Comparison of ENCODE assay signal across 14 cellular contexts in genomic region chr5:42944989-42945388, GRCh38.
DNase-seq lines count a peak whose midpoint lies in the region; ATAC-seq, FAIRE-seq and TF ChIP-seq lines count a peak whose summit lies in the region.
"Had no signal": no experiment of that assay in that cellular context is flagged by ENCODE, and none has a peak within 500 bp of the region (broad histone marks: within the 10 kb centered on the region; RNA-seq: fewer than 3 reads in every experiment).

No MANE protein-coding gene starts in this region.

- H3K27me3 Mint-ChIP-seq in neural progenitor cell (ENCODE audit: insufficient read depth, low read depth) = peaks cover 16% of the 10 kb centered on the region

- no peak for TF ChIP-seq EP300 in H1 (IDR thresholded peaks at IDR 0.05; ENCODE audit: borderline replicate concordance in 1 of 2, low read depth in 2 of 2, low read length in 2 of 2)

- H2AK5ac ChIP-seq in H1 (ENCODE audit: low read depth, low read length) = no peak overlapping the region

- H3K4ac ChIP-seq in H1 (replicated peaks; ENCODE audit: insufficient read length, low read depth, low read length) = no peak overlapping the region

- 100% methylated on average over 5 of the region's 5 CpGs; no CpG with 5 or more reads in 1 of the 2 experiments for WGBS in H1 (ENCODE audit: extremely low coverage in 1 of 2, insufficient coverage in 1 of 2, insufficient read length in 1 of 2, insufficient replicate concordance in 2 of 2, low coverage in 1 of 2, low lambda C conversion rate in 2 of 2, missing lambda C conversion rate in 1 of 2), 2 experiments

- peaks cover 3% of the 10 kb centered on the region for H3K4me1 Mint-ChIP-seq in neural progenitor cell

- CTCF ChIA-PET in PC-3 (lab: Charles Lee) (no interaction called here), H1 (lab: Charles Lee; ENCODE audit: partially characterized antibody) (no interaction called here), HEK293T (lab: Yijun Ruan, JAX) (no interaction called here)

- POLR2A ChIA-PET in PC-3 (lab: Charles Lee; ENCODE audit: unreplicated experiment) (no interaction called here), H1 (lab: Charles Lee; ENCODE audit: partially characterized antibody) (no interaction called here), HEK293T (lab: Yijun Ruan, JAX) (no interaction called here)

- H3K27ac ChIP-seq in PC-3 (ENCODE audit: low read length) = peak overlapping the region; percentile 55
- H3K27ac ChIP-seq in H1 (ENCODE audit: low read depth, low read length) = no peak overlapping the region
- no peak overlapping the region for H3K27ac ChIP-seq in neural progenitor cell
- H3K27ac ChIP-seq: esophagus muscularis mucosa, KMS-11 had no signal

- TF ChIP-seq CTCF in PC-3 (conservative IDR thresholded peaks at IDR 0.05; ENCODE audit: low read depth, low read length) (no peak), H1 (IDR thresholded peaks at IDR 0.05; ENCODE audit: control extremely low read depth in 1 of 3, insufficient read depth in 1 of 3, low read depth in 1 of 3, low read length in 3 of 3) (no peak), neural progenitor cell (IDR thresholded peaks at IDR 0.05) (no peak)

- H3K36me3 Mint-ChIP-seq in neural progenitor cell = no peaks in the 10 kb centered on the region

- no peak overlapping the region for H3K23ac ChIP-seq in H1 (ENCODE audit: insufficient read length)

- no peak for TF ChIP-seq RAD21 in H1 (IDR thresholded peaks at IDR 0.05 in 1 of 2, conservative IDR thresholded peaks at IDR 0.05 in 1 of 2; ENCODE audit: low read depth in 2 of 2, low read length in 2 of 2)

- intact Hi-C loops in PC-3 (cut with micrococcal nuclease) = loop anchor here (1.0 kb wide), 1 partner anchor 33 kb away; no protein-coding TSS in a partner anchor

- H3K9me3 Mint-ChIP-seq in neural progenitor cell = peaks cover 3% of the 10 kb centered on the region
- H3K9me3 Mint-ChIP-seq: activated naive CD4-positive, alpha-beta T cell treated with anti-CD3 and anti-CD28 coated beads, Interleukin-2, amount 10 ng/mL, durations not matched to agents 7 days and 5 days had no signal

- H3K36me3 ChIP-seq in PC-3 (ENCODE audit: low read depth, low read length) = no peaks in the 10 kb centered on the region
- no peaks in the 10 kb centered on the region for H3K36me3 ChIP-seq in H1 (ENCODE audit: control insufficient read depth in 2 of 4, insufficient read depth in 4 of 4, low read length in 3 of 4)
- no peaks in the 10 kb centered on the region for H3K36me3 ChIP-seq in neural progenitor cell
- H3K36me3 ChIP-seq: esophagus muscularis mucosa had no signal

- H3K4me2 ChIP-seq in PC-3 (ENCODE audit: low read length) (peak overlapping the region; percentile 52), H1 (ENCODE audit: insufficient read depth in 1 of 2, low read depth in 2 of 2, low read length in 2 of 2) (no peak overlapping the region), neural progenitor cell (no peak overlapping the region)
- H3K4me2 ChIP-seq: KMS-11 had no signal

- no peaks in the 10 kb centered on the region for H3K9me2 ChIP-seq in PC-3 (replicated peaks; ENCODE audit: low read length)

- H3F3A ChIP-seq in PC-3 (ENCODE audit: low read length, unreplicated experiment) (peaks cover 9% of the 10 kb centered on the region), neural progenitor cell (ENCODE audit: low read depth) (no peaks in the 10 kb centered on the region)

- H3K18ac ChIP-seq in H1 (ENCODE audit: extremely low read depth, low read length) = no peak overlapping the region

- no peak overlapping the region for H2BK5ac ChIP-seq in H1 (ENCODE audit: low read depth, low read length)

- H3K27me3 ChIP-seq in PC-3 (ENCODE audit: low read length) = no peaks in the 10 kb centered on the region
- H3K27me3 ChIP-seq in H1 (replicated peaks in 1 of 4; ENCODE audit: control insufficient read depth in 3 of 4, extremely low read depth in 1 of 4, insufficient read depth in 3 of 4, low read length in 3 of 4) = peaks cover 0 to 16% (median 5%) of the 10 kb centered on the region in 4 experiments; a peak in 4 of 7 replicates
- peaks cover 20% of the 10 kb centered on the region for H3K27me3 ChIP-seq in neural progenitor cell

- H3K56ac ChIP-seq in H1 (replicated peaks; ENCODE audit: insufficient read length, low read depth, low read length) = no peak overlapping the region

- H2BK12ac ChIP-seq in H1 (ENCODE audit: low read depth, low read length) = no peak overlapping the region

- no peaks in the 10 kb centered on the region; the same call in 1 of the 2 replicates for H3K23me2 ChIP-seq in H1 (ENCODE audit: low read depth, low read length)

- H3K14ac ChIP-seq in H1 (ENCODE audit: insufficient read length) = no peak overlapping the region

- H2BK20ac ChIP-seq in H1 (ENCODE audit: low read length) = 0 out of 2 replicates have a peak overlapping the region, but pooled peaks have one; percentile 61

- H2BK120ac ChIP-seq in H1 (replicated peaks; ENCODE audit: low read depth, low read length) = no peak overlapping the region

- H3K4me3 Mint-ChIP-seq in neural progenitor cell = peak overlapping the region; percentile 53
- H3K4me3 Mint-ChIP-seq: activated naive CD4-positive, alpha-beta T cell treated with anti-CD3 and anti-CD28 coated beads, Interleukin-2, amount 10 ng/mL, durations not matched to agents 7 days and 5 days had no signal

- no peaks in the 10 kb centered on the region for H3K9me3 ChIP-seq in PC-3 (ENCODE audit: low read length)
- no peaks in the 10 kb centered on the region; a peak in 1 of 4 replicates for H3K9me3 ChIP-seq in H1 (ENCODE audit: insufficient read depth in 2 of 2, low read depth in 1 of 2, low read length in 1 of 2)
- H3K9me3 ChIP-seq in neural progenitor cell (ENCODE audit: low read depth) = no peaks in the 10 kb centered on the region
- H3K9me3 ChIP-seq: esophagus muscularis mucosa had no signal

- no peak overlapping the region for H3K27ac Mint-ChIP-seq in neural progenitor cell
- H3K27ac Mint-ChIP-seq: activated naive CD4-positive, alpha-beta T cell treated with anti-CD3 and anti-CD28 coated beads, Interleukin-2, amount 10 ng/mL, durations not matched to agents 7 days and 5 days had no signal

- no peaks in the 10 kb centered on the region for H3K79me1 ChIP-seq in H1 (ENCODE audit: low read depth, low read length)

- H3K4me1 ChIP-seq in PC-3 (ENCODE audit: insufficient read depth, low read length) = peaks cover 35% of the 10 kb centered on the region
- peaks cover 0 to 3% (median under 1%) of the 10 kb centered on the region in 4 experiments; a peak in 2 of 7 replicates for H3K4me1 ChIP-seq in H1 (replicated peaks in 1 of 4; ENCODE audit: control insufficient read depth in 3 of 4, insufficient read depth in 4 of 4, low read length in 3 of 4)
- H3K4me1 ChIP-seq in neural progenitor cell = no peaks in the 10 kb centered on the region

- no peak overlapping the region for H3K9ac ChIP-seq in PC-3 (ENCODE audit: low read length)
- H3K9ac ChIP-seq in H1 (replicated peaks in 1 of 4; ENCODE audit: extremely low read depth in 1 of 4, low read depth in 3 of 4, low read length in 3 of 4) = no peak overlapping the region
- H3K9ac ChIP-seq in neural progenitor cell = no peak overlapping the region
- H3K9ac ChIP-seq: KMS-11 had no signal

- TF ChIP-seq POLR2A in H1 (IDR thresholded peaks at IDR 0.05; ENCODE audit: control extremely low read depth in 1 of 2, low read depth in 2 of 2, low read length in 2 of 2) = no peak

- peak; percentile 89 for ATAC-seq in PC-3
- no peak for ATAC-seq in HG03460 (IDR thresholded peaks at IDR 0.05; ENCODE audit: unreplicated experiment)
- no peak for ATAC-seq in HG02798 (IDR thresholded peaks at IDR 0.05; ENCODE audit: poor library complexity, unreplicated experiment)

- H2BK15ac ChIP-seq in H1 (ENCODE audit: low read length) = no peak overlapping the region

- H3K4me3 ChIP-seq in PC-3 (ENCODE audit: low read length) (no peak overlapping the region), H1 (ENCODE audit: extremely low read depth in 1 of 4, insufficient read depth in 2 of 4, low read depth in 3 of 4, low read length in 4 of 4) (no peak overlapping the region), neural progenitor cell (no peak overlapping the region)
- H3K4me3 ChIP-seq: esophagus muscularis mucosa had no signal

- no peak overlapping the region for H4K8ac ChIP-seq in H1 (ENCODE audit: extremely low read depth, insufficient read depth, low read length)

- H2AFZ ChIP-seq in PC-3 (ENCODE audit: low read length) (peak overlapping the region; percentile 46), H1 (ENCODE audit: low read length) (no peak overlapping the region), neural progenitor cell (replicated peaks) (no peak overlapping the region)

- H4K91ac ChIP-seq in H1 (replicated peaks; ENCODE audit: insufficient read length, low read length) = no peak overlapping the region

- no peak for FAIRE-seq in H1 (lab: Jason Lieb, UNC)

- no peaks in the 10 kb centered on the region for H4K20me1 ChIP-seq in PC-3 (ENCODE audit: low read length)
- no peaks in the 10 kb centered on the region for H4K20me1 ChIP-seq in H1 (replicated peaks in 1 of 2; ENCODE audit: control insufficient read depth in 1 of 2, insufficient read depth in 2 of 2, low read length in 2 of 2)
- H4K20me1 ChIP-seq in neural progenitor cell (ENCODE audit: low read depth) = no peaks in the 10 kb centered on the region

- BruUV-seq in PC-3 (replicated peaks; lab: Mats Ljungman, UMichigan) = no TSS peak

- no peak overlapping the region for H4K5ac ChIP-seq in H1 (ENCODE audit: insufficient read length, low read depth, low read length)

- H3K79me2 ChIP-seq in PC-3 (ENCODE audit: low read length) (no peaks in the 10 kb centered on the region), H1 (ENCODE audit: control insufficient read depth in 1 of 2, insufficient read depth in 2 of 2, low read length in 2 of 2) (no peaks in the 10 kb centered on the region), neural progenitor cell (ENCODE audit: low read depth) (no peaks in the 10 kb centered on the region)

- peak; percentile 95 for DNase-seq in ELR (ENCODE audit: low read depth)
- peak; percentile 91 for DNase-seq in PC-3
- no peak for DNase-seq in H1 (ENCODE audit: low read depth in 1 of 2, low spot score in 2 of 2)
- no peak for DNase-seq in neural progenitor cell (ENCODE audit: low spot score)
- no peak for DNase-seq in HEK293T (ENCODE audit: extremely low spot score)
- no peak for DNase-seq in SKM-1 (lab: John Stamatoyannopoulos, UW; ENCODE audit: unreplicated experiment)
- DNase-seq: activated CD4-positive, CD25-positive, alpha-beta regulatory T cell; activated naive CD4-positive, alpha-beta T cell treated with anti-CD3 and anti-CD28 coated beads, Interleukin-2, amount 10 ng/mL, durations not matched to agents 7 days and 5 days; NK-92 treated with Interleukin-12 subunit alpha and Interleukin-12 subunit beta, amount 100 ng/mL, for 24 hours; substantia nigra had no signal

TF ChIP-seq in H1, 55 proteins besides CTCF, POLR2A, EP300 and RAD21 (continues in another document):
- TF ChIP-seq CHD2 (IDR thresholded peaks at IDR 0.05; ENCODE audit: low read length) (no peak), JUN (IDR thresholded peaks at IDR 0.05; ENCODE audit: low read depth, low read length) (no peak), GABPA (IDR thresholded peaks at IDR 0.05; ENCODE audit: borderline replicate concordance, insufficient read depth, low read length) (no peak)

Comparison
In these comparisons a context has a peak if more than half of its experiments do, and no peak if none do; other contexts are left out.
1. DNase-seq: peak in ELR (single experiment) and PC-3 (single experiment); none in H1 (0 of 2), neural progenitor cell (single experiment), HEK293T (single experiment) and SKM-1 (single experiment).